10 cellular contexts compared by ENCODE assay signal in the genomic region with DNA sequence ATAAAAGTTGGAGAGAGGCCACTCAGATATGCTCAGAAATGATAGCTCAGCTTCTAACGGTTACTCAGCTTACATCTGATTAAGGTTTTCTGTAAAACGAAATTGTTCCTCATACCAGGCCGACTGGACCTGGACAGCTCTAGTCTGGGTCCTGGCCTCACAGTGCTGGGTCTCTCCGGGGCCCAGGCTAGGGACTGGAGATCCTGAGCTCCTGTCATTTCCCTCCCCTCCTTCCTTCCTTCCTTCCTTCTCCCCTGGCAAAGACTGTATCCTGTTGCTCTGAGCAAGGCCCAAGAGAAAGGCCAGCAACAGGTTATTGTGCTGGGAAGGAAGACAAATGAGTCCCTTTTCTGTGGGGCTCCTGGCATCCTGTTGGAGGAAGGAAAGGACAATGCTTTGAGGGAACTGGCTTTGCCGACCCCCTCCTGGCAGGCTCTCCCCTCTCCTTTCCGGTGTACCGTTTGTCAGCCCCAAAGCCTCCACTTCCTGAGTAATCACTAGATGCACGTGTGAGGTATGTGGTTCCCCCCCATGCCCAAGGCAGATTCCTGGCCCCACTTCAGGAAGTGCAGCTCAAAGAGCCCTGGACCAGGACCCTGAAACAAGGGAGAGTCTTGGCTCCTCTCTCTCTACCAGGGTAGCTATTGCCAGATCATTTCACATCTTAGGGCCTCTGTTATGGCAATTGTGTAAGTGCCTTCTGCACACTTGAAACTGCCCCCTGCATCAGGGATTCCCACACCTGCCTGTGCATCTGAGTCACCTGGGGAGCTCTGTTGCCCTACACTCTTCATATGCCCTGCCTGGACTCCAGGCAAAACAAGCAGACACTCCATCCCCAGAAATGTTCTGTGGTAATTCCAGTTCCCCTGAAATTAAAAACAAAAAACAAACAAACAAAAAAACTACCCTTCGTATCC.
DNase-seq lines count a peak whose midpoint lies in the region; ATAC-seq lines count a peak whose summit lies in the region.
"Had no signal": no experiment of that assay in that cellular context is flagged by ENCODE, and none has a peak within 500 bp of the region (broad histone marks: within the 10 kb centered on the region; RNA-seq: fewer than 3 reads in every experiment).

No MANE protein-coding gene starts in this region.

- H3K18ac ChIP-seq in mesenchymal stem cell (ENCODE audit: low read depth in 1 of 2, low read length in 2 of 2): peak overlapping the region; percentile 40 to 72

- H4K91ac ChIP-seq in mesenchymal stem cell (ENCODE audit: low read length): no peak overlapping the region

- H4K8ac ChIP-seq in mesenchymal stem cell (ENCODE audit: low read length): peak overlapping the region; percentile 65

- peak overlapping the region; percentile 84 for H2AK5ac ChIP-seq in mesenchymal stem cell (ENCODE audit: low read length, severe bottlenecking)

- H3K9me3 ChIP-seq in BLaER1 treated with 17β-estradiol and CSF1 and Interleukin-3, amounts not matched to agents 10 nM and 100 nM (replicated peaks in 1 of 11): peaks cover 0 to 24% (median 8%) of the 10 kb centered on the region in 11 experiments; a peak in 14 of 22 replicates
- peaks cover under 1% of the 10 kb centered on the region for H3K9me3 ChIP-seq in mesenchymal stem cell (ENCODE audit: control insufficient read depth, low read length)

- peak overlapping the region; percentile 30 for H2AFZ ChIP-seq in mesenchymal stem cell (ENCODE audit: low read depth, low read length)

- no peaks in the 10 kb centered on the region for H4K20me1 ChIP-seq in BLaER1 treated with 17β-estradiol and CSF1 and Interleukin-3, amounts not matched to agents 10 nM and 100 nM

- peaks cover 10 to 29% (median 11%) of the 10 kb centered on the region in 10 experiments for H3K4me1 ChIP-seq in BLaER1 treated with 17β-estradiol and CSF1 and Interleukin-3, amounts not matched to agents 10 nM and 100 nM
- H3K4me1 ChIP-seq in mesenchymal stem cell (ENCODE audit: control insufficient read depth, insufficient read depth, low read depth, low read length): peaks cover 7% of the 10 kb centered on the region

- H3K4me3 ChIP-seq in BLaER1 treated with 17β-estradiol and CSF1 and Interleukin-3, amounts not matched to agents 10 nM and 100 nM: no peak overlapping the region
- no peak overlapping the region for H3K4me3 ChIP-seq in mesenchymal stem cell (ENCODE audit: insufficient read depth in 1 of 2, low read depth in 1 of 2, low read length in 2 of 2)

- no peak overlapping the region for H3K4me3 Mint-ChIP-seq in central memory CD8-positive, alpha-beta T cell
- H3K4me3 Mint-ChIP-seq: IgD-negative memory B cell had no signal

- no peaks in the 10 kb centered on the region for H3K36me3 ChIP-seq in BLaER1 treated with 17β-estradiol and CSF1 and Interleukin-3, amounts not matched to agents 10 nM and 100 nM
- no peaks in the 10 kb centered on the region for H3K36me3 ChIP-seq in mesenchymal stem cell (ENCODE audit: control insufficient read depth in 1 of 2, insufficient read depth in 2 of 2, low read depth in 1 of 2, low read length in 2 of 2)

- H3K14ac ChIP-seq in mesenchymal stem cell (ENCODE audit: low read length in 2 of 2): no peak overlapping the region

- H2BK120ac ChIP-seq in mesenchymal stem cell (ENCODE audit: low read depth, low read length): no peak overlapping the region

- H3K79me1 ChIP-seq in mesenchymal stem cell (replicated peaks; ENCODE audit: low read length, poor library complexity, severe bottlenecking): no peaks in the 10 kb centered on the region

- peak overlapping the region; percentile 73 for H2BK15ac ChIP-seq in mesenchymal stem cell (ENCODE audit: low read depth, poor library complexity, severe bottlenecking)

- H3K23ac ChIP-seq in mesenchymal stem cell (ENCODE audit: low read length in 2 of 2): no peak overlapping the region

- peak overlapping the region; percentile 32 to 76 (median 58) for H3K4me2 ChIP-seq in BLaER1 treated with 17β-estradiol and CSF1 and Interleukin-3, amounts not matched to agents 10 nM and 100 nM
- no peak overlapping the region for H3K4me2 ChIP-seq in mesenchymal stem cell (ENCODE audit: low read length, poor library complexity, severe bottlenecking)

- no peaks in the 10 kb centered on the region for H3K27me3 ChIP-seq in BLaER1 treated with 17β-estradiol and CSF1 and Interleukin-3, amounts not matched to agents 10 nM and 100 nM
- H3K27me3 ChIP-seq in mesenchymal stem cell (ENCODE audit: control insufficient read depth in 1 of 2, insufficient read depth in 1 of 2, low read length in 2 of 2): no peaks in the 10 kb centered on the region

- no peaks in the 10 kb centered on the region for H3K27me3 Mint-ChIP-seq in central memory CD8-positive, alpha-beta T cell

- 52% methylated on average over 8 of the region's 9 CpGs for WGBS in mesenchymal stem cell

- peaks cover 9% of the 10 kb centered on the region for H3K4me1 Mint-ChIP-seq in central memory CD8-positive, alpha-beta T cell

- H3K9ac ChIP-seq in BLaER1 treated with 17β-estradiol and CSF1 and Interleukin-3, amounts not matched to agents 10 nM and 100 nM: 0 out of 22 replicates have a peak overlapping the region, but pooled peaks of 1 of the 11 experiments have one; percentile 18
- peak overlapping the region; percentile 61 for H3K9ac ChIP-seq in mesenchymal stem cell (ENCODE audit: low read length)

- no peaks in the 10 kb centered on the region for H3K9me3 Mint-ChIP-seq in central memory CD8-positive, alpha-beta T cell

- no peak for ATAC-seq in central memory CD8-positive, alpha-beta T cell (replicated peaks; ENCODE audit: extremely low read depth, poor library complexity, severe bottlenecking)
- no peak for ATAC-seq in HG03139 (IDR thresholded peaks at IDR 0.05; ENCODE audit: unreplicated experiment)

- no peak overlapping the region for H2BK5ac ChIP-seq in mesenchymal stem cell (ENCODE audit: low read depth, low read length, poor library complexity, severe bottlenecking)

- peaks cover 2% of the 10 kb centered on the region for H3K36me3 Mint-ChIP-seq in central memory CD8-positive, alpha-beta T cell (ENCODE audit: insufficient read depth)

- DNase-seq in M059J (ENCODE audit: low read depth) (peak; percentile 79), mesenchymal stem cell (no peak), GM19238 (ENCODE audit: insufficient read length, low spot score) (no peak), NCI-H526 (lab: John Stamatoyannopoulos, UW) (no peak), DMS153 (lab: John Stamatoyannopoulos, UW) (no peak)
- no peak for DNase-seq in central memory CD8-positive, alpha-beta T cell (ENCODE audit: low spot score in 2 of 2)
- DNase-seq: SIG-M5 had no signal

- H3K27ac Mint-ChIP-seq in central memory CD8-positive, alpha-beta T cell (ENCODE audit: low read depth): peak overlapping the region; percentile 81
- H3K27ac Mint-ChIP-seq: IgD-negative memory B cell had no signal

- peak overlapping the region in 7 of 11 experiments; percentile 0 to 53 (median 18); a peak in 8 of 22 replicates for H3K27ac ChIP-seq in BLaER1 treated with 17β-estradiol and CSF1 and Interleukin-3, amounts not matched to agents 10 nM and 100 nM
- H3K27ac ChIP-seq in mesenchymal stem cell (ENCODE audit: low read length, poor library complexity, severe bottlenecking): no peak overlapping the region

- peak overlapping the region in 1 of 2 experiments; percentile 95 for H2BK12ac ChIP-seq in mesenchymal stem cell (ENCODE audit: low read length in 2 of 2)

- no peak overlapping the region for H3K4ac ChIP-seq in mesenchymal stem cell (ENCODE audit: low read depth in 1 of 2, low read length in 2 of 2)
